11 cellular contexts compared by ENCODE assay signal in the genomic region with DNA sequence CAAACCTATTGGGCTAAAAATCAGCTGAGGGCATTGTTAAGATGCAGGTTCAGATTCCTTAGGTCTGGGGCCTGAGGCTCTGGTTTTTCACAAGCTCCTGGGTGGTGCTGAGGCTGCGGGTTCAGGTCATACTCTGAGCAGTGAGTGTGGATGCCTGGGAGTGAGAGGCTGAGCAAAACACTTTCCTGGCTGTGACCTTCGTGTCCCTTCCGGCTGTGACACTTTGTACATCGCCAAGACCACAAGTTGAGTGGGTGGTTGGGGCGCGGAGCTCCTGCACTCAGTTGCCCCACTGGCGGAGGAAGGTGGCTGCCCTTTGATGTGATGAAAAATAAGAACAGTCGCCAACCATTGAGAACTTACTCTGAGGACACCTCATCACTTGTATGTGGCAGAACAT. TPM values are rescaled to one million over a fixed set of nuclear protein-coding genes. Genes with fewer than 3 reads are reported as not detected.
DNase-seq lines count a peak whose midpoint lies in the region; ATAC-seq and TF ChIP-seq lines count a peak whose summit lies in the region.
"Had no signal": no experiment of that assay in that cellular context is flagged by ENCODE, and none has a peak within 500 bp of the region (broad histone marks: within the 10 kb centered on the region; RNA-seq: fewer than 3 reads in every experiment).

No MANE protein-coding gene starts in this region.

- no peaks in the 10 kb centered on the region for H3K9me3 Mint-ChIP-seq in IgD-negative memory B cell
- H3K9me3 Mint-ChIP-seq in type B pancreatic cell, result no peaks in the 10 kb centered on the region

- H3K4me1 Mint-ChIP-seq in IgD-negative memory B cell, result peaks cover 28 to 43% (median 37%) of the 10 kb centered on the region in 3 donors
- peaks cover 34% of the 10 kb centered on the region for H3K4me1 Mint-ChIP-seq in type B pancreatic cell (ENCODE audit: unreplicated experiment)

- H3K36me3 ChIP-seq in right atrium auricular region, result no peaks in the 10 kb centered on the region

- H3K4me3 Mint-ChIP-seq in IgD-negative memory B cell (peak overlapping the region in 2 of 4 donors; percentile 23 to 84), type B pancreatic cell (no peak overlapping the region)

- peaks cover 1% of the 10 kb centered on the region for H3K27me3 Mint-ChIP-seq in IgD-negative memory B cell
- H3K27me3 Mint-ChIP-seq in type B pancreatic cell, result peaks cover 5% of the 10 kb centered on the region

- H3K27ac Mint-ChIP-seq in IgD-negative memory B cell, result peak overlapping the region; percentile 55 to 100 (median 94)
- H3K27ac Mint-ChIP-seq in type B pancreatic cell, result no peak overlapping the region

- no peak for TF ChIP-seq CTCF in right atrium auricular region (IDR thresholded peaks at IDR 0.05)
- TF ChIP-seq CTCF in type B pancreatic cell (conservative IDR thresholded peaks at IDR 0.05), result no peak

- no peak overlapping the region for H3K4me3 ChIP-seq in right atrium auricular region

- peaks cover 0 to 87% of the 10 kb centered on the region in 2 donors for H3K4me1 ChIP-seq in right atrium auricular region

- no peaks in the 10 kb centered on the region for H3K9me3 ChIP-seq in right atrium auricular region

- DNase-seq in activated CD8-positive, alpha-beta memory T cell treated with anti-CD3 and anti-CD28 coated beads, Interleukin-2, amount 50 U/mL, for 4 hours, result peak; percentile 68
- DNase-seq in right atrium auricular region (ENCODE audit: low spot score) (no peak), type B pancreatic cell (ENCODE audit: extremely low spot score, unreplicated experiment) (no peak)
- DNase-seq in stimulated activated CD4-positive, alpha-beta T cell treated with anti-CD3 and anti-CD28 coated beads, Interleukin-2, amount 100 ng/mL, for 24 hours, result peak; percentile 62 to 72
- DNase-seq: Calu3, NCI-H1048 had no signal

- peak overlapping the region; percentile 86 to 89 for H3K27ac ChIP-seq in right atrium auricular region

- H3K36me3 Mint-ChIP-seq in IgD-negative memory B cell (no peaks in the 10 kb centered on the region), type B pancreatic cell (no peaks in the 10 kb centered on the region)

- ATAC-seq in GM21576 (IDR thresholded peaks at IDR 0.05; ENCODE audit: unreplicated experiment) (no peak), GM21825 (IDR thresholded peaks at IDR 0.05; ENCODE audit: unreplicated experiment) (no peak), GM18498 (IDR thresholded peaks at IDR 0.05; ENCODE audit: unreplicated experiment) (no peak)

- H3K27me3 ChIP-seq in right atrium auricular region, result no peaks in the 10 kb centered on the region

RNA-seq across cellular contexts. Expression of gene CCR7, which starts 24.8 kb away (rescaled TPM):
- 257 TPM for polyA plus RNA-seq in IgD-negative memory B cell
- total RNA-seq in right atrium auricular region, result under 1 TPM in 1 of 2 donors, not detected in 1; 0.28 TPM
- total RNA-seq in type B pancreatic cell (ENCODE audit: low replicate concordance), result not detected in 2 replicates
- total RNA-seq: Calu3, pulmonary artery endothelial cell had no signal

RNA-seq across cellular contexts. Expression of gene TNS4, which starts 39.0 kb away (rescaled TPM):
- not detected for polyA plus RNA-seq in IgD-negative memory B cell
- not detected for total RNA-seq in right atrium auricular region
- 1.8 and 2.3 TPM in 2 replicates for total RNA-seq in type B pancreatic cell (ENCODE audit: low replicate concordance)
- total RNA-seq: pulmonary artery endothelial cell had no signal

Comparison
In these comparisons a context has a peak if more than half of its experiments do, and no peak if none do; other contexts are left out.
1. DNase-seq: peak in activated CD8-positive, alpha-beta memory T cell treated with anti-CD3 and anti-CD28 coated beads, Interleukin-2, amount 50 U/mL, for 4 hours (single experiment) and stimulated activated CD4-positive, alpha-beta T cell treated with anti-CD3 and anti-CD28 coated beads, Interleukin-2, amount 100 ng/mL, for 24 hours (2 of 2); none in right atrium auricular region (single experiment) and type B pancreatic cell (single experiment).